ENCODE assay signal across 1 cellular context in the genomic region with DNA sequence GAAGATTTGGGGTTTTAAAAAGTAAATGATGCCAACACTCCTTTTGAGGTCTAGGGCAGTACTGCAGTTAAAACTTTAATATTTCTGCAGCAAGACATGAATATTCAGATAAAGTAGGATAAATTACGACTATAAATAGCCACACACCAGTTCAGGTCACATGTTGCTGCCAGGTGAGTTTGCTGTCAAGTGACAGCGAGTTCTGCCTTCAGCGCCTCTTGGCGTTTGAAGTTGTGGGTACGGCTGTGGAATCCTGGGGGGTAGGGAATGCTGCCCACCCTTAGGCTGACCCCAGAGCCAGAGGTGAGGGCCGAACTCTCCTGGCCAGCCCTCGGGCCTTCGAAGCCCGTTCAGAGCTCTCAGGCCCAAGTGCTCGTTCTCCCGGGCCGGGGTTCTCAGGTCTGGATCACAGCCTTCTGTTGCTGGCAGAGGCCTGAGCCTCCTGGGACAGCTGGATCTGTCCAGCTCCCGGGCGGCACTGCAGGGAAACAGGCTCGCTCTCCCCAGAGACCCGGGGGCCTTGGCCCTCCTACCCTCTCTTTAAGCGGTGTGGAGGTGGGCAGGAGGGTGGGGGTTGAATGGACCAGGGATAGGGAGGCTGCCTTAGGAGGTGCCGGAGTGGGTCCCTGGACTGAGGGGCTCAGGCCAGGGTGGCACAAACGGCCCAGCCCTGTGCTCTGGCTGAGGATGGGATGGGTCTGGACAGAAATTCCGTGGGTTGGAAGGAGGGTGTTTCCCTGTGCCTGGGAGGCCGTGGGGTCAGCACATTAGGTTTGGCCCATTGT.
TF ChIP-seq lines count a peak whose summit lies in the region.

No MANE protein-coding gene starts in this region.

TF ChIP-seq in HCT116, 20 proteins besides CTCF, POLR2A, EP300 and RAD21 (continued from another document):
- TF ChIP-seq CBX3 (IDR thresholded peaks at IDR 0.05; ENCODE audit: low read depth) = no peak
